ENCODE assay signal across 19 cellular contexts in the genomic region with DNA sequence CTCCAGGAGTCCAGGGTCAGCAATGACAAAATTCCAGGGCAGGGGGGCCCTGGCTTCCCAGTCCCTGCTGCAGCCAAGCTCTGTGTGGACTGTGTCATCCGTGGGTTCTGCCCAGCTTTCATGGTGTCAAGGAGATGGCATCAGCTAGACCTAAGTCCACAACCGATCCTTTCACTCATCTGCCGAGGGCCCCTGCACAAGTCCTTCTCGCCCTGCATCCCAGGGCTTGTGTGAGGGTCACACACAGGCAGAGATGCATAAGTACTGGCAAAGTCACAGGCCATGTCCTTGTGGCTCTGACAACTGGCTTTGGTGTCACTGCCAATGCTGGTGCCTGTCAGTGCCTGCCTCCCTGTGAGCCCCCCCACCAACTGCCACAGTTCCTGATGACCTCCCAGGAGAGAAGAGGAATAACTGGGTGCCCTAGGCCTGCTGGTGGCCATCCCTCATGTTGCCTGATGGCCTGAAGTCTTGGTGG.
A peak's percentile ranks its signal among the peaks of the same experiment; 100 is the strongest.
DNase-seq lines count a peak whose midpoint lies in the region; ATAC-seq and TF ChIP-seq lines count a peak whose summit lies in the region.
"Had no signal": no experiment of that assay in that cellular context is flagged by ENCODE, and none has a peak within 500 bp of the region (broad histone marks: within the 10 kb centered on the region; RNA-seq: fewer than 3 reads in every experiment).

No MANE protein-coding gene starts in this region.

- H3K4ac ChIP-seq in H9 (ENCODE audit: low read depth, low read length) (no peak overlapping the region), trophoblast cell (ENCODE audit: low read depth, low read length) (no peak overlapping the region)

- ATAC-seq in GM18907 (IDR thresholded peaks at IDR 0.05; ENCODE audit: unreplicated experiment), result no peak

- no peak overlapping the region for H4K5ac ChIP-seq in H9 (ENCODE audit: insufficient read length, low read depth, low read length)

- no peak overlapping the region for H4K12ac ChIP-seq in trophoblast cell (ENCODE audit: low read depth, low read length)

- no peaks in the 10 kb centered on the region; a peak in 2 of 7 replicates for H3K36me3 Mint-ChIP-seq in H9 (ENCODE audit: insufficient read depth in 1 of 3, low read depth in 3 of 3)
- H3K36me3 Mint-ChIP-seq: CD4-positive, CD25-positive, alpha-beta regulatory T cell had no signal

- no peaks in the 10 kb centered on the region for H3K36me3 ChIP-seq in BLaER1 treated with 17β-estradiol and CSF1 and Interleukin-3, amounts not matched to agents 10 nM and 100 nM
- no peaks in the 10 kb centered on the region for H3K36me3 ChIP-seq in hepatocyte (replicated peaks; ENCODE audit: insufficient read depth, low read depth)
- H3K36me3 ChIP-seq in trophoblast cell (ENCODE audit: control insufficient read depth in 1 of 2, insufficient read depth in 2 of 2, low read length in 2 of 2), result no peaks in the 10 kb centered on the region
- H3K36me3 ChIP-seq: Peyer's patch had no signal

- DNase-seq in H9 (peak; percentile 14), hepatocyte (ENCODE audit: low spot score) (no peak), trophoblast cell (no peak), activated T-cell treated with anti-CD3 and anti-CD28 coated beads for 4 hours (no peak), foreskin fibroblast (no peak)
- DNase-seq: ACHN; CD4-positive, CD25-positive, alpha-beta regulatory T cell; GOT3; MV-4-11; NCI-H187; NCI-H2107; NCI-H510A; NCI-H748 treated with DMSO at 0.1 percent for 48 hours; NK-92 treated with Interleukin-12 subunit alpha and Interleukin-12 subunit beta, amount 100 ng/mL, for 24 hours had no signal

- H2BK5ac ChIP-seq in H9 (ENCODE audit: insufficient read length, low read length) (no peak overlapping the region), trophoblast cell (ENCODE audit: low read depth, low read length, poor library complexity) (no peak overlapping the region)

- no CpG with 5 or more reads among the region's 4 CpGs for WGBS in H9 (ENCODE audit: extremely low coverage, insufficient read length, low lambda C conversion rate)
- WGBS in hepatocyte (ENCODE audit: low lambda C conversion rate, missing lambda C conversion rate), result 93% methylated on average over 4 of the region's 4 CpGs
- no CpG with 5 or more reads among the region's 4 CpGs for WGBS in trophoblast cell (ENCODE audit: extremely low coverage, insufficient coverage, insufficient read length)

- H2BK120ac ChIP-seq in H9 (ENCODE audit: low read depth, low read length, poor library complexity, severe bottlenecking) (no peak overlapping the region), trophoblast cell (ENCODE audit: insufficient read depth, low read length, poor library complexity) (no peak overlapping the region)

- no peaks in the 10 kb centered on the region for H3K79me2 ChIP-seq in H9 (ENCODE audit: insufficient read depth, low read length)
- no peaks in the 10 kb centered on the region for H3K79me2 ChIP-seq in hepatocyte
- H3K79me2 ChIP-seq in trophoblast cell (ENCODE audit: control insufficient read depth, insufficient read depth, low read length, poor library complexity), result no peaks in the 10 kb centered on the region

- no peak overlapping the region for H3K56ac ChIP-seq in H9 (ENCODE audit: insufficient read length, low read depth, low read length)

- H2BK12ac ChIP-seq in H9 (ENCODE audit: insufficient read length, low read depth, low read length) (no peak overlapping the region), trophoblast cell (ENCODE audit: low read length) (no peak overlapping the region)

- H3K79me1 ChIP-seq in H9 (ENCODE audit: insufficient read depth, low read depth, low read length, poor library complexity, severe bottlenecking), result no peaks in the 10 kb centered on the region
- H3K79me1 ChIP-seq in trophoblast cell (ENCODE audit: low read length), result peaks cover 2% of the 10 kb centered on the region

- H4K8ac ChIP-seq in H9 (replicated peaks; ENCODE audit: insufficient read length, low read depth, low read length) (no peak overlapping the region), trophoblast cell (ENCODE audit: low read depth, low read length) (peak overlapping the region; percentile 9)

- H3K27me3 Mint-ChIP-seq in H9 (ENCODE audit: low read depth), result peaks cover 2% of the 10 kb centered on the region

- no peak overlapping the region for H2BK20ac ChIP-seq in H9 (ENCODE audit: low read depth, low read length, poor library complexity, severe bottlenecking)

- no peak overlapping the region for H3T11ph ChIP-seq in H9 (ENCODE audit: low read length)

- peaks cover 42 to 95% (median 94%) of the 10 kb centered on the region in 10 experiments for H3K4me1 ChIP-seq in BLaER1 treated with 17β-estradiol and CSF1 and Interleukin-3, amounts not matched to agents 10 nM and 100 nM
- H3K4me1 ChIP-seq in H9 (ENCODE audit: insufficient read depth, low read length) (no peaks in the 10 kb centered on the region), hepatocyte (ENCODE audit: insufficient read depth) (peaks cover 4% of the 10 kb centered on the region), trophoblast cell (ENCODE audit: control insufficient read depth in 1 of 2, insufficient read depth in 2 of 2, low read length in 2 of 2) (peaks cover 14 to 24% of the 10 kb centered on the region in 2 experiments)
- H3K4me1 ChIP-seq: Caco-2, Peyer's patch had no signal

- H3K27me3 ChIP-seq in BLaER1 treated with 17β-estradiol and CSF1 and Interleukin-3, amounts not matched to agents 10 nM and 100 nM, result peaks cover 0 to 8% (median 0%) of the 10 kb centered on the region in 11 experiments; a peak in 1 of 22 replicates
- no peaks in the 10 kb centered on the region; the same call in 1 of the 2 replicates for H3K27me3 ChIP-seq in H9 (ENCODE audit: insufficient read depth, low read length)
- no peaks in the 10 kb centered on the region for H3K27me3 ChIP-seq in hepatocyte
- no peaks in the 10 kb centered on the region for H3K27me3 ChIP-seq in trophoblast cell (ENCODE audit: insufficient read depth, low read length)
- H3K27me3 ChIP-seq: Peyer's patch had no signal

- H3K9me3 Mint-ChIP-seq in H9, result no peaks in the 10 kb centered on the region

- H3K23ac ChIP-seq in H9 (ENCODE audit: insufficient read length, low read depth, low read length) (no peak overlapping the region), trophoblast cell (ENCODE audit: low read length) (no peak overlapping the region)

- no peaks in the 10 kb centered on the region for H3K9me2 ChIP-seq in hepatocyte (replicated peaks; ENCODE audit: insufficient read depth)

- H2AFZ ChIP-seq in H9 (ENCODE audit: low read length) (no peak overlapping the region), hepatocyte (no peak overlapping the region), trophoblast cell (ENCODE audit: insufficient read depth, low read length, poor library complexity) (no peak overlapping the region)

- no peaks in the 10 kb centered on the region for H3K9me3 ChIP-seq in BLaER1 treated with 17β-estradiol and CSF1 and Interleukin-3, amounts not matched to agents 10 nM and 100 nM (replicated peaks in 1 of 11)
- H3K9me3 ChIP-seq in H9 (ENCODE audit: control insufficient read depth, low read depth, low read length) (no peaks in the 10 kb centered on the region), hepatocyte (ENCODE audit: low read depth) (no peaks in the 10 kb centered on the region), trophoblast cell (ENCODE audit: insufficient read depth, low read depth, low read length) (no peaks in the 10 kb centered on the region)
- H3K9me3 ChIP-seq: Caco-2, Peyer's patch had no signal

- peak overlapping the region in 1 of 3 experiments; percentile 40; a peak in 1 of 7 replicates for H3K27ac Mint-ChIP-seq in H9
- H3K27ac Mint-ChIP-seq: CD4-positive, CD25-positive, alpha-beta regulatory T cell had no signal

- H4K20me1 ChIP-seq in BLaER1 treated with 17β-estradiol and CSF1 and Interleukin-3, amounts not matched to agents 10 nM and 100 nM, result no peaks in the 10 kb centered on the region
- H4K20me1 ChIP-seq in H9 (ENCODE audit: control insufficient read depth, insufficient read depth, insufficient read length) (no peaks in the 10 kb centered on the region), hepatocyte (ENCODE audit: insufficient read depth, poor library complexity, severe bottlenecking) (no peaks in the 10 kb centered on the region)

- H3K4me2 ChIP-seq in BLaER1 treated with 17β-estradiol and CSF1 and Interleukin-3, amounts not matched to agents 10 nM and 100 nM, result peak overlapping the region; percentile 21 to 95 (median 81); a peak in 20 of 22 replicates
- H3K4me2 ChIP-seq in H9 (ENCODE audit: insufficient read depth, insufficient read length, low read length) (no peak overlapping the region), hepatocyte (no peak overlapping the region), trophoblast cell (ENCODE audit: low read length) (no peak overlapping the region)
- H3K4me2 ChIP-seq: KMS-11 had no signal

- H3K4me3 Mint-ChIP-seq in H9, result no peak overlapping the region
- H3K4me3 Mint-ChIP-seq: CD4-positive, CD25-positive, alpha-beta regulatory T cell had no signal

- no peak overlapping the region for H3K9ac ChIP-seq in BLaER1 treated with 17β-estradiol and CSF1 and Interleukin-3, amounts not matched to agents 10 nM and 100 nM
- H3K9ac ChIP-seq in H9 (ENCODE audit: extremely low read depth, insufficient read length, low read length) (no peak overlapping the region), trophoblast cell (ENCODE audit: low read length) (no peak overlapping the region)
- H3K9ac ChIP-seq: KMS-11 had no signal

- H3K18ac ChIP-seq in H9 (ENCODE audit: insufficient read length, low read depth, low read length), result no peak overlapping the region
- H3K18ac ChIP-seq in trophoblast cell (ENCODE audit: low read length), result no peak overlapping the region

- H4K91ac ChIP-seq in H9 (ENCODE audit: insufficient read length, low read depth, low read length) (no peak overlapping the region), trophoblast cell (ENCODE audit: low read depth, low read length) (peak overlapping the region; percentile 30)

- no peak for TF ChIP-seq CTCF in H9 (conservative IDR thresholded peaks at IDR 0.05)
- TF ChIP-seq CTCF in hepatocyte (IDR thresholded peaks at IDR 0.05; ENCODE audit: poor library complexity), result no peak
- no peak for TF ChIP-seq CTCF in foreskin fibroblast (IDR thresholded peaks at IDR 0.05; ENCODE audit: low read depth, low read length)

- H2AK5ac ChIP-seq in H9 (ENCODE audit: insufficient read length, low read length) (no peak overlapping the region), trophoblast cell (ENCODE audit: low read length) (no peak overlapping the region)

- no peak overlapping the region for H2BK15ac ChIP-seq in H9 (ENCODE audit: low read depth, low read length)

- H3K4me3 ChIP-seq in BLaER1 treated with 17β-estradiol and CSF1 and Interleukin-3, amounts not matched to agents 10 nM and 100 nM, result no peak overlapping the region
- H3K4me3 ChIP-seq in hepatocyte, result no peak overlapping the region
- no peak overlapping the region for H3K4me3 ChIP-seq in trophoblast cell (ENCODE audit: low read depth, low read length)
- no peak overlapping the region for H3K4me3 ChIP-seq in foreskin fibroblast (ENCODE audit: low read depth in 1 of 2, low read length in 2 of 2)
- H3K4me3 ChIP-seq: Peyer's patch had no signal

- H3K4me1 Mint-ChIP-seq in H9, result peaks cover 7 to 11% of the 10 kb centered on the region in 2 experiments
- H3K4me1 Mint-ChIP-seq: CD4-positive, CD25-positive, alpha-beta regulatory T cell had no signal

- H3K23me2 ChIP-seq in H9 (ENCODE audit: insufficient read length, low read depth, low read length, poor library complexity, severe bottlenecking), result no peaks in the 10 kb centered on the region

- peak overlapping the region in 5 of 11 experiments; percentile 14 to 74 (median 35); a peak in 6 of 22 replicates for H3K27ac ChIP-seq in BLaER1 treated with 17β-estradiol and CSF1 and Interleukin-3, amounts not matched to agents 10 nM and 100 nM
- H3K27ac ChIP-seq in H9 (ENCODE audit: insufficient read length, low read depth, low read length) (no peak overlapping the region), hepatocyte (peak overlapping the region; percentile 63), trophoblast cell (ENCODE audit: low read depth, low read length) (no peak overlapping the region)
- H3K27ac ChIP-seq: KMS-11, Peyer's patch had no signal

- H3K14ac ChIP-seq in H9 (ENCODE audit: insufficient read depth, low read length), result no peak overlapping the region
- peak overlapping the region; percentile 44 for H3K14ac ChIP-seq in trophoblast cell (ENCODE audit: low read length)

Comparison
In these comparisons a context has a peak if more than half of its experiments do, and no peak if none do; other contexts are left out.
1. H3K4me2 ChIP-seq: peak in BLaER1 treated with 17β-estradiol and CSF1 and Interleukin-3, amounts not matched to agents 10 nM and 100 nM (11 of 11); none in H9 (single experiment), hepatocyte (single experiment) and trophoblast cell (single experiment).